Comparison of ENCODE assay signal across 28 cellular contexts in genomic region chr10:25094590-25094989, GRCh38.
"Had no signal": no experiment of that assay in that cellular context is flagged by ENCODE, and none has a peak within 500 bp of the region (broad histone marks: within the 10 kb centered on the region; RNA-seq: fewer than 3 reads in every experiment).

No MANE protein-coding gene starts in this region.

- DNase-seq: colonic mucosa; cortex of kidney; effector CD8-positive, alpha-beta T cell; effector memory CD8-positive, alpha-beta T cell; endodermal cell; erythroblast; esophagus squamous epithelium; foreskin fibroblast; foreskin melanocyte; gastrocnemius medialis; glutamatergic neuron; head of caudate nucleus; heart right ventricle; hippocampal formation; left cardiac atrium; left lung; left ventricle myocardium superior; lower lobe of right lung; mesenchymal stem cell; mucosa of descending colon; naive B cell had no signal

- H3K27me3 Mint-ChIP-seq: dendritic cell treated with granulocyte-macrophage colony-stimulating factor and Interleukin-4, amounts not matched to agents 40 ng/mL and 50 ng/mL, for 4 days had no signal

- H3K4me1 Mint-ChIP-seq: endodermal cell, mesothelial cell of epicardium, naive B cell had no signal

- H3K27me3 ChIP-seq: colonic mucosa, esophagus squamous epithelium, heart right ventricle, left lung had no signal

- ATAC-seq: effector memory CD8-positive, alpha-beta T cell; esophagus mucosa; gastrocnemius medialis; heart right ventricle; left cardiac atrium; left lung; left ventricle myocardium superior; lower lobe of right lung; mucosa of descending colon had no signal

- H3K36me3 ChIP-seq: colonic mucosa, esophagus squamous epithelium, gastrocnemius medialis, heart right ventricle, left lung, lower lobe of right lung had no signal

- H3K27ac ChIP-seq: colonic mucosa, epithelial cell of prostate, esophagus squamous epithelium, gastrocnemius medialis, heart right ventricle, left lung, lower lobe of right lung had no signal

- H3K4me1 ChIP-seq: colonic mucosa, esophagus squamous epithelium, gastrocnemius medialis, heart right ventricle, left lung, lower lobe of right lung had no signal

- H3K9me3 ChIP-seq: colonic mucosa had no signal

- H3K4me3 ChIP-seq: colonic mucosa, esophagus squamous epithelium, gastrocnemius medialis, heart right ventricle, left lung, lower lobe of right lung, mucosa of descending colon had no signal

- FAIRE-seq: endometrium, islet of Langerhans, keratinocyte had no signal

- H3K4me3 Mint-ChIP-seq: dendritic cell treated with granulocyte-macrophage colony-stimulating factor and Interleukin-4, amounts not matched to agents 40 ng/mL and 50 ng/mL, for 4 days; effector memory CD8-positive, alpha-beta T cell; endodermal cell; mesothelial cell of epicardium; naive B cell had no signal

- H3K27ac Mint-ChIP-seq: dendritic cell treated with granulocyte-macrophage colony-stimulating factor and Interleukin-4, amounts not matched to agents 40 ng/mL and 50 ng/mL, for 4 days; effector memory CD8-positive, alpha-beta T cell; endodermal cell; mesothelial cell of epicardium; naive B cell had no signal
